Comparison of ENCODE assay signal across 24 cellular contexts in genomic region chr2:38788306-38788705, GRCh38.
"Had no signal": no experiment of that assay in that cellular context is flagged by ENCODE, and none has a peak within 500 bp of the region (broad histone marks: within the 10 kb centered on the region; RNA-seq: fewer than 3 reads in every experiment).

No MANE protein-coding gene starts in this region.

- H3K36me3 Mint-ChIP-seq: activated CD4-positive, alpha-beta memory T cell treated with anti-CD3 and anti-CD28 coated beads for 36 hours; activated naive CD8-positive, alpha-beta T cell treated with anti-CD3 and anti-CD28 coated beads, Interleukin-2, amount 10 ng/mL, durations not matched to agents 7 days and 5 days; brain; memory B cell had no signal

- DNase-seq: activated CD4-positive, alpha-beta memory T cell treated with anti-CD3 and anti-CD28 coated beads for 36 hours; activated CD4-positive, alpha-beta T cell treated with anti-CD3 and anti-CD28 coated beads for 48 hours; activated effector memory CD4-positive, alpha-beta T cell treated with Interleukin-2 at 50 U/mL for 16 hours; activated naive CD4-positive, alpha-beta T cell treated with anti-CD3 and anti-CD28 coated beads for 36 hours; activated naive CD8-positive, alpha-beta T cell treated with anti-CD3 and anti-CD28 coated beads, Interleukin-2, amount 10 ng/mL, durations not matched to agents 7 days and 5 days; activated T-cell treated with anti-CD3 and anti-CD28 coated beads, Interleukin-2, amount 50 U/mL, for 72 hours; amniotic stem cell; caudate nucleus; dermis blood vessel endothelial cell; effector memory CD4-positive, alpha-beta T cell; foreskin melanocyte; hypothalamus; left cardiac atrium; nephron progenitor cell; occipital lobe; spleen; stimulated activated CD4-positive, alpha-beta T cell treated with anti-CD3 and anti-CD28 coated beads, Interleukin-4, amount 100 ng/mL, for 1 hour; stimulated activated naive CD4-positive, alpha-beta T cell; testis; trophoblast cell; uterus had no signal

- H3K27me3 Mint-ChIP-seq: activated CD4-positive, alpha-beta memory T cell treated with anti-CD3 and anti-CD28 coated beads for 36 hours; activated naive CD8-positive, alpha-beta T cell treated with anti-CD3 and anti-CD28 coated beads, Interleukin-2, amount 10 ng/mL, durations not matched to agents 7 days and 5 days; brain; memory B cell had no signal

- H3K4me1 Mint-ChIP-seq: activated naive CD8-positive, alpha-beta T cell treated with anti-CD3 and anti-CD28 coated beads, Interleukin-2, amount 10 ng/mL, durations not matched to agents 7 days and 5 days; memory B cell had no signal

- ATAC-seq: activated T-cell treated with anti-CD3 and anti-CD28 coated beads, Interleukin-2, amount 50 U/mL, for 72 hours; esophagus mucosa; left cardiac atrium had no signal

- H3K27ac Mint-ChIP-seq: activated CD4-positive, alpha-beta memory T cell treated with anti-CD3 and anti-CD28 coated beads for 36 hours; activated naive CD4-positive, alpha-beta T cell treated with anti-CD3 and anti-CD28 coated beads for 36 hours; activated naive CD8-positive, alpha-beta T cell treated with anti-CD3 and anti-CD28 coated beads, Interleukin-2, amount 10 ng/mL, durations not matched to agents 7 days and 5 days; activated T-cell treated with anti-CD3 and anti-CD28 coated beads, Interleukin-2, amount 50 U/mL, for 72 hours; brain; memory B cell; nephron progenitor cell had no signal

- H3K4me3 Mint-ChIP-seq: activated CD4-positive, alpha-beta memory T cell treated with anti-CD3 and anti-CD28 coated beads for 36 hours; activated naive CD4-positive, alpha-beta T cell treated with anti-CD3 and anti-CD28 coated beads for 36 hours; activated naive CD8-positive, alpha-beta T cell treated with anti-CD3 and anti-CD28 coated beads, Interleukin-2, amount 10 ng/mL, durations not matched to agents 7 days and 5 days; activated T-cell treated with anti-CD3 and anti-CD28 coated beads, Interleukin-2, amount 50 U/mL, for 72 hours; brain; memory B cell; nephron progenitor cell had no signal

- H3K9me3 Mint-ChIP-seq: activated CD4-positive, alpha-beta memory T cell treated with anti-CD3 and anti-CD28 coated beads for 36 hours; activated naive CD4-positive, alpha-beta T cell treated with anti-CD3 and anti-CD28 coated beads for 36 hours; activated naive CD8-positive, alpha-beta T cell treated with anti-CD3 and anti-CD28 coated beads, Interleukin-2, amount 10 ng/mL, durations not matched to agents 7 days and 5 days; activated T-cell treated with anti-CD3 and anti-CD28 coated beads, Interleukin-2, amount 50 U/mL, for 72 hours; memory B cell; nephron progenitor cell had no signal
